ENCODE assay signal across 7 cellular contexts in genomic region chr9:136031094-136031493, GRCh38.
"Had no signal": no experiment of that assay in that cellular context is flagged by ENCODE, and none has a peak within 500 bp of the region (broad histone marks: within the 10 kb centered on the region; RNA-seq: fewer than 3 reads in every experiment).

No MANE protein-coding gene starts in this region.

- H3K4me3 ChIP-seq: GM23248, HAP-1 had no signal

- H3K9ac ChIP-seq: GM23248 had no signal

- H2AFZ ChIP-seq: GM23248 had no signal

- H3K4me3 Mint-ChIP-seq: HFFc6 had no signal

- H3K4me1 ChIP-seq: HAP-1 had no signal

- ATAC-seq: HCT116 had no signal

- H3K9me3 Mint-ChIP-seq: HFFc6 had no signal

- DNase-seq: GOT3, H7, HFFc6, KBM-7 had no signal

- H3K27ac ChIP-seq: GM23248 had no signal
